Comparison of ENCODE assay signal across 1 cellular context in genomic region chr2:100882645-100883613, GRCh38.
A peak's percentile ranks its signal among the peaks of the same experiment; 100 is the strongest.
TF ChIP-seq lines count a peak whose summit lies in the region.

No MANE protein-coding gene starts in this region.

TF ChIP-seq in HepG2, 621 proteins besides CTCF, POLR2A, EP300 and RAD21 (continued from another document and continues in another):
- TF ChIP-seq SRF (IDR thresholded peaks at IDR 0.05; ENCODE audit: low read depth, low read length) = no peak
- 0 out of 2 replicates have a peak, but pooled peaks have one; percentile 12 for TF ChIP-seq REL (CRISPR knock-in tag; conservative IDR thresholded peaks at IDR 0.05)
- TF ChIP-seq TMF1 (CRISPR knock-in tag; IDR thresholded peaks at IDR 0.05; ENCODE audit: low read depth) = no peak
- TF ChIP-seq TIGD3 (CRISPR knock-in tag; IDR thresholded peaks at IDR 0.05; ENCODE audit: borderline replicate concordance) = no peak
- TF ChIP-seq, protein P1, sequence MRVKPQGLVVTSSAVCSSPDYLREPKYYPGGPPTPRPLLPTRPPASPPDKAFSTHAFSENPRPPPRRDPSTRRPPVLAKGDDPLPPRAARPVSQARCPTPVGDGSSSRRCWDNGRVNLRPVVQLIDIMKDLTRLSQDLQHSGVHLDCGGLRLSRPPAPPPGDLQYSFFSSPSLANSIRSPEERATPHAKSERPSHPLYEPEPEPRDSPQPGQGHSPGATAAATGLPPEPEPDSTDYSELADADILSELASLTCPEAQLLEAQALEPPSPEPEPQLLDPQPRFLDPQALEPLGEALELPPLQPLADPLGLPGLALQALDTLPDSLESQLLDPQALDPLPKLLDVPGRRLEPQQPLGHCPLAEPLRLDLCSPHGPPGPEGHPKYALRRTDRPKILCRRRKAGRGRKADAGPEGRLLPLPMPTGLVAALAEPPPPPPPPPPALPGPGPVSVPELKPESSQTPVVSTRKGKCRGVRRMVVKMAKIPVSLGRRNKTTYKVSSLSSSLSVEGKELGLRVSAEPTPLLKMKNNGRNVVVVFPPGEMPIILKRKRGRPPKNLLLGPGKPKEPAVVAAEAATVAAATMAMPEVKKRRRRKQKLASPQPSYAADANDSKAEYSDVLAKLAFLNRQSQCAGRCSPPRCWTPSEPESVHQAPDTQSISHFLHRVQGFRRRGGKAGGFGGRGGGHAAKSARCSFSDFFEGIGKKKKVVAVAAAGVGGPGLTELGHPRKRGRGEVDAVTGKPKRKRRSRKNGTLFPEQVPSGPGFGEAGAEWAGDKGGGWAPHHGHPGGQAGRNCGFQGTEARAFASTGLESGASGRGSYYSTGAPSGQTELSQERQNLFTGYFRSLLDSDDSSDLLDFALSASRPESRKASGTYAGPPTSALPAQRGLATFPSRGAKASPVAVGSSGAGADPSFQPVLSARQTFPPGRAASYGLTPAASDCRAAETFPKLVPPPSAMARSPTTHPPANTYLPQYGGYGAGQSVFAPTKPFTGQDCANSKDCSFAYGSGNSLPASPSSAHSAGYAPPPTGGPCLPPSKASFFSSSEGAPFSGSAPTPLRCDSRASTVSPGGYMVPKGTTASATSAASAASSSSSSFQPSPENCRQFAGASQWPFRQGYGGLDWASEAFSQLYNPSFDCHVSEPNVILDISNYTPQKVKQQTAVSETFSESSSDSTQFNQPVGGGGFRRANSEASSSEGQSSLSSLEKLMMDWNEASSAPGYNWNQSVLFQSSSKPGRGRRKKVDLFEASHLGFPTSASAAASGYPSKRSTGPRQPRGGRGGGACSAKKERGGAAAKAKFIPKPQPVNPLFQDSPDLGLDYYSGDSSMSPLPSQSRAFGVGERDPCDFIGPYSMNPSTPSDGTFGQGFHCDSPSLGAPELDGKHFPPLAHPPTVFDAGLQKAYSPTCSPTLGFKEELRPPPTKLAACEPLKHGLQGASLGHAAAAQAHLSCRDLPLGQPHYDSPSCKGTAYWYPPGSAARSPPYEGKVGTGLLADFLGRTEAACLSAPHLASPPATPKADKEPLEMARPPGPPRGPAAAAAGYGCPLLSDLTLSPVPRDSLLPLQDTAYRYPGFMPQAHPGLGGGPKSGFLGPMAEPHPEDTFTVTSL (CRISPR knock-in tag; IDR thresholded peaks at IDR 0.05; ENCODE audit: borderline replicate concordance) = peak; percentile 78; the same call in 1 of the 2 replicates
- TF ChIP-seq TOE1 (CRISPR knock-in tag; IDR thresholded peaks at IDR 0.05) = no peak
- TF ChIP-seq CENPX (CRISPR knock-in tag; IDR thresholded peaks at IDR 0.05) = no peak
- TF ChIP-seq PPARG (CRISPR knock-in tag; conservative IDR thresholded peaks at IDR 0.05) = peak; percentile 87
- no peak for TF ChIP-seq KAT2B (IDR thresholded peaks at IDR 0.05; ENCODE audit: borderline replicate concordance, low read depth, low read length)
- no peak for TF ChIP-seq ZFX (CRISPR knock-in tag; IDR thresholded peaks at IDR 0.05; ENCODE audit: low read depth)
- peak; percentile 96 for TF ChIP-seq BCL6 (CRISPR knock-in tag; IDR thresholded peaks at IDR 0.05)
- no peak for TF ChIP-seq MBNL3 (CRISPR knock-in tag; conservative IDR thresholded peaks at IDR 0.05)
- no peak for TF ChIP-seq ZNF329 (CRISPR knock-in tag; IDR thresholded peaks at IDR 0.05; ENCODE audit: low read depth)
- TF ChIP-seq, protein P2, sequence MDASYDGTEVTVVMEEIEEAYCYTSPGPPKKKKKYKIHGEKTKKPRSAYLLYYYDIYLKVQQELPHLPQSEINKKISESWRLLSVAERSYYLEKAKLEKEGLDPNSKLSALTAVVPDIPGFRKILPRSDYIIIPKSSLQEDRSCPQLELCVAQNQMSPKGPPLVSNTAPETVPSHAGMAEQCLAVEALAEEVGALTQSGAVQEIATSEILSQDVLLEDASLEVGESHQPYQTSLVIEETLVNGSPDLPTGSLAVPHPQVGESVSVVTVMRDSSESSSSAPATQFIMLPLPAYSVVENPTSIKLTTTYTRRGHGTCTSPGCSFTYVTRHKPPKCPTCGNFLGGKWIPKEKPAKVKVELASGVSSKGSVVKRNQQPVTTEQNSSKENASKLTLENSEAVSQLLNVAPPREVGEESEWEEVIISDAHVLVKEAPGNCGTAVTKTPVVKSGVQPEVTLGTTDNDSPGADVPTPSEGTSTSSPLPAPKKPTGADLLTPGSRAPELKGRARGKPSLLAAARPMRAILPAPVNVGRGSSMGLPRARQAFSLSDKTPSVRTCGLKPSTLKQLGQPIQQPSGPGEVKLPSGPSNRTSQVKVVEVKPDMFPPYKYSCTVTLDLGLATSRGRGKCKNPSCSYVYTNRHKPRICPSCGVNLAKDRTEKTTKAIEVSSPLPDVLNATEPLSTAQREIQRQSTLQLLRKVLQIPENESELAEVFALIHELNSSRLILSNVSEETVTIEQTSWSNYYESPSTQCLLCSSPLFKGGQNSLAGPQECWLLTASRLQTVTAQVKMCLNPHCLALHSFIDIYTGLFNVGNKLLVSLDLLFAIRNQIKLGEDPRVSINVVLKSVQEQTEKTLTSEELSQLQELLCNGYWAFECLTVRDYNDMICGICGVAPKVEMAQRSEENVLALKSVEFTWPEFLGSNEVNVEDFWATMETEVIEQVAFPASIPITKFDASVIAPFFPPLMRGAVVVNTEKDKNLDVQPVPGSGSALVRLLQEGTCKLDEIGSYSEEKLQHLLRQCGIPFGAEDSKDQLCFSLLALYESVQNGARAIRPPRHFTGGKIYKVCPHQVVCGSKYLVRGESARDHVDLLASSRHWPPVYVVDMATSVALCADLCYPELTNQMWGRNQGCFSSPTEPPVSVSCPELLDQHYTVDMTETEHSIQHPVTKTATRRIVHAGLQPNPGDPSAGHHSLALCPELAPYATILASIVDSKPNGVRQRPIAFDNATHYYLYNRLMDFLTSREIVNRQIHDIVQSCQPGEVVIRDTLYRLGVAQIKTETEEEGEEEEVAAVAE (CRISPR knock-in tag; IDR thresholded peaks at IDR 0.05; ENCODE audit: borderline replicate concordance) = peak; percentile 78; the same call in 1 of the 2 replicates
- TF ChIP-seq ZNF280B (CRISPR knock-in tag; IDR thresholded peaks at IDR 0.05; ENCODE audit: borderline replicate concordance) = no peak
- TF ChIP-seq, protein P3, sequence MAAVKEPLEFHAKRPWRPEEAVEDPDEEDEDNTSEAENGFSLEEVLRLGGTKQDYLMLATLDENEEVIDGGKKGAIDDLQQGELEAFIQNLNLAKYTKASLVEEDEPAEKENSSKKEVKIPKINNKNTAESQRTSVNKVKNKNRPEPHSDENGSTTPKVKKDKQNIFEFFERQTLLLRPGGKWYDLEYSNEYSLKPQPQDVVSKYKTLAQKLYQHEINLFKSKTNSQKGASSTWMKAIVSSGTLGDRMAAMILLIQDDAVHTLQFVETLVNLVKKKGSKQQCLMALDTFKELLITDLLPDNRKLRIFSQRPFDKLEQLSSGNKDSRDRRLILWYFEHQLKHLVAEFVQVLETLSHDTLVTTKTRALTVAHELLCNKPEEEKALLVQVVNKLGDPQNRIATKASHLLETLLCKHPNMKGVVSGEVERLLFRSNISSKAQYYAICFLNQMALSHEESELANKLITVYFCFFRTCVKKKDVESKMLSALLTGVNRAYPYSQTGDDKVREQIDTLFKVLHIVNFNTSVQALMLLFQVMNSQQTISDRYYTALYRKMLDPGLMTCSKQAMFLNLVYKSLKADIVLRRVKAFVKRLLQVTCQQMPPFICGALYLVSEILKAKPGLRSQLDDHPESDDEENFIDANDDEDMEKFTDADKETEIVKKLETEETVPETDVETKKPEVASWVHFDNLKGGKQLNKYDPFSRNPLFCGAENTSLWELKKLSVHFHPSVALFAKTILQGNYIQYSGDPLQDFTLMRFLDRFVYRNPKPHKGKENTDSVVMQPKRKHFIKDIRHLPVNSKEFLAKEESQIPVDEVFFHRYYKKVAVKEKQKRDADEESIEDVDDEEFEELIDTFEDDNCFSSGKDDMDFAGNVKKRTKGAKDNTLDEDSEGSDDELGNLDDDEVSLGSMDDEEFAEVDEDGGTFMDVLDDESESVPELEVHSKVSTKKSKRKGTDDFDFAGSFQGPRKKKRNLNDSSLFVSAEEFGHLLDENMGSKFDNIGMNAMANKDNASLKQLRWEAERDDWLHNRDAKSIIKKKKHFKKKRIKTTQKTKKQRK (IDR thresholded peaks at IDR 0.05; ENCODE audit: low read length) = no peak
- no peak for TF ChIP-seq FOXM1 (CRISPR knock-in tag; IDR thresholded peaks at IDR 0.05)
- TF ChIP-seq ZNF138 (CRISPR knock-in tag; IDR thresholded peaks at IDR 0.05; ENCODE audit: low read depth) = no peak
- peak; percentile 73 for TF ChIP-seq MTA1 (CRISPR knock-in tag; IDR thresholded peaks at IDR 0.05; ENCODE audit: borderline replicate concordance)
- TF ChIP-seq, protein P4, sequence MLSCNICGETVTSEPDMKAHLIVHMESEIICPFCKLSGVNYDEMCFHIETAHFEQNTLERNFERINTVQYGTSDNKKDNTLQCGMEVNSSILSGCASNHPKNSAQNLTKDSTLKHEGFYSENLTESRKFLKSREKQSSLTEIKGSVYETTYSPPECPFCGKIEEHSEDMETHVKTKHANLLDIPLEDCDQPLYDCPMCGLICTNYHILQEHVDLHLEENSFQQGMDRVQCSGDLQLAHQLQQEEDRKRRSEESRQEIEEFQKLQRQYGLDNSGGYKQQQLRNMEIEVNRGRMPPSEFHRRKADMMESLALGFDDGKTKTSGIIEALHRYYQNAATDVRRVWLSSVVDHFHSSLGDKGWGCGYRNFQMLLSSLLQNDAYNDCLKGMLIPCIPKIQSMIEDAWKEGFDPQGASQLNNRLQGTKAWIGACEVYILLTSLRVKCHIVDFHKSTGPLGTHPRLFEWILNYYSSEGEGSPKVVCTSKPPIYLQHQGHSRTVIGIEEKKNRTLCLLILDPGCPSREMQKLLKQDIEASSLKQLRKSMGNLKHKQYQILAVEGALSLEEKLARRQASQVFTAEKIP (CRISPR knock-in tag; IDR thresholded peaks at IDR 0.05; ENCODE audit: borderline replicate concordance) = no peak
- TF ChIP-seq ZNF546 (CRISPR knock-in tag; conservative IDR thresholded peaks at IDR 0.05) = no peak
- TF ChIP-seq, protein P5, sequence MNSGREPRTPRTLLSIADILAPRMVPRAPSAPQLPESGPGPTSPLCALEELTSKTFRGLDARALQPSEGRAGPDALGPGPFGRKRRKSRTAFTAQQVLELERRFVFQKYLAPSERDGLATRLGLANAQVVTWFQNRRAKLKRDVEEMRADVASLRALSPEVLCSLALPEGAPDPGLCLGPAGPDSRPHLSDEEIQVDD (CRISPR knock-in tag; IDR thresholded peaks at IDR 0.05; ENCODE audit: borderline replicate concordance) = no peak
- TF ChIP-seq BCLAF1 (IDR thresholded peaks at IDR 0.05) = no peak
- TF ChIP-seq, protein P6, sequence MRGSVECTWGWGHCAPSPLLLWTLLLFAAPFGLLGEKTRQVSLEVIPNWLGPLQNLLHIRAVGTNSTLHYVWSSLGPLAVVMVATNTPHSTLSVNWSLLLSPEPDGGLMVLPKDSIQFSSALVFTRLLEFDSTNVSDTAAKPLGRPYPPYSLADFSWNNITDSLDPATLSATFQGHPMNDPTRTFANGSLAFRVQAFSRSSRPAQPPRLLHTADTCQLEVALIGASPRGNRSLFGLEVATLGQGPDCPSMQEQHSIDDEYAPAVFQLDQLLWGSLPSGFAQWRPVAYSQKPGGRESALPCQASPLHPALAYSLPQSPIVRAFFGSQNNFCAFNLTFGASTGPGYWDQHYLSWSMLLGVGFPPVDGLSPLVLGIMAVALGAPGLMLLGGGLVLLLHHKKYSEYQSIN (CRISPR knock-in tag; IDR thresholded peaks at IDR 0.05; ENCODE audit: borderline replicate concordance) = no peak
- TF ChIP-seq PHF8 (CRISPR knock-in tag; IDR thresholded peaks at IDR 0.05) = no peak; the same call in 1 of the 2 replicates
- peak; percentile 50; the same call in 1 of the 2 replicates for TF ChIP-seq FOXK2 (IDR thresholded peaks at IDR 0.05)
- peak; percentile 80; the same call in 1 of the 2 replicates for TF ChIP-seq SSRP1 (CRISPR knock-in tag; IDR thresholded peaks at IDR 0.05)
- TF ChIP-seq ZBTB42 (CRISPR knock-in tag; IDR thresholded peaks at IDR 0.05) = peak; percentile 75; the same call in 1 of the 2 replicates
- TF ChIP-seq ZNF83 (CRISPR knock-in tag; IDR thresholded peaks at IDR 0.05; ENCODE audit: borderline replicate concordance) = no peak
- TF ChIP-seq LCORL (IDR thresholded peaks at IDR 0.05) = no peak; the same call in 1 of the 2 replicates
- TF ChIP-seq LCORL (CRISPR knock-in tag; IDR thresholded peaks at IDR 0.05) = peak; percentile 96
